In genomic region chr3:169354774-169355501, GRCh38 we compare ENCODE assay signal across 1 cellular context.
TF ChIP-seq lines count a peak whose summit lies in the region.

No MANE protein-coding gene starts in this region.

TF ChIP-seq in HEK293, 187 proteins besides CTCF, POLR2A, EP300 and RAD21 (continued from another document):
- no peak for TF ChIP-seq KLF17 (tag by site-specific recombination; IDR thresholded peaks at IDR 0.05)
- no peak for TF ChIP-seq ZNF48 (tag by site-specific recombination; IDR thresholded peaks at IDR 0.05)
- no peak for TF ChIP-seq ZNF274 (IDR thresholded peaks at IDR 0.05; ENCODE audit: low read length)
- no peak for TF ChIP-seq ZNF274 (tag by site-specific recombination; IDR thresholded peaks at IDR 0.05; ENCODE audit: borderline replicate concordance)
- peak; percentile 79 for TF ChIP-seq ZBTB44 (tag by site-specific recombination; IDR thresholded peaks at IDR 0.05)
- no peak for TF ChIP-seq ZNF302 (tag by site-specific recombination; IDR thresholded peaks at IDR 0.05; ENCODE audit: low read depth)
- TF ChIP-seq ZNF837 (tag by site-specific recombination; IDR thresholded peaks at IDR 0.05): no peak
